ENCODE assay signal across 24 cellular contexts in the genomic region with DNA sequence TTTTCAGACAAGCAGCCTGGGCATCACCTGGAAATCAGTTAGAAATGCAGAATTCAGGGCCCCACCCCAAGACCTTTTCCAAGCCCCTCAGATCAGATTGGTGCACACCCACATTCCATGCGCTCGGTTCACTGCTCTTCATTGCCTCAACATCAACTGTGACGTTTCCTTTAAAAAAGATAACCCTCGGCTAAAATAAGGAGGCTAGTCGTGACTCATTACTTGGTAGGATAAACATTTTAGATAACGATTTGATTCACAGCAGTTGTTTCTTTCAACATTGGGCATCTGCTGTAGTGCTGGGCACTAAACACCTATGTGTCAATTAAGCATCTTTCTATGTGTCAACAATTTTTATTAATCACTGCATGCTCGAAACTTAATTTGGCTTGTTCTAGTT.
DNase-seq lines count a peak whose midpoint lies in the region; ATAC-seq, FAIRE-seq and TF ChIP-seq lines count a peak whose summit lies in the region.
"Had no signal": no experiment of that assay in that cellular context is flagged by ENCODE, and none has a peak within 500 bp of the region (broad histone marks: within the 10 kb centered on the region; RNA-seq: fewer than 3 reads in every experiment).

No MANE protein-coding gene starts in this region.

- no peak overlapping the region for H3K27ac ChIP-seq in endothelial cell of umbilical vein (ENCODE audit: insufficient read depth, low read depth, low read length)
- H3K27ac ChIP-seq: heart right ventricle, tibial artery had no signal

- H3K4me2 ChIP-seq in endothelial cell of umbilical vein (ENCODE audit: insufficient read depth, low read length), result no peak overlapping the region

- ATAC-seq in GM19463 (IDR thresholded peaks at IDR 0.05; ENCODE audit: unreplicated experiment), result no peak
- no peak for ATAC-seq in GM21717 (IDR thresholded peaks at IDR 0.05; ENCODE audit: unreplicated experiment)
- ATAC-seq: activated T-cell treated with anti-CD3 and anti-CD28 coated beads, Interleukin-2, amount 50 U/mL, for 72 hours; effector memory CD8-positive, alpha-beta T cell; heart right ventricle; Right ventricle myocardium inferior; stimulated activated memory B cell treated with anti-CD40 and anti-IgM and Interleukin-4, amounts not matched to agents 10 μg/mL and 1 μg/mL and 100 μg/mL, for 72 hours had no signal

- DNase-seq in ELF-1 (ENCODE audit: low read depth, low spot score), result peak; percentile 5
- DNase-seq in NCI-H226, result peak; percentile 86
- DNase-seq in endothelial cell of umbilical vein (ENCODE audit: low read depth, low spot score), result peak; percentile 20
- peak; percentile 7 for DNase-seq in left kidney (ENCODE audit: low read depth, low spot score)
- DNase-seq in 8988T, result no peak
- no peak for DNase-seq in activated CD8-positive, alpha-beta memory T cell treated with anti-CD3 and anti-CD28 coated beads, Interleukin-2, amount 50 U/mL, for 48 hours
- DNase-seq: activated CD8-positive, alpha-beta memory T cell treated with anti-CD3 and anti-CD28 coated beads for 24 hours; activated naive CD4-positive, alpha-beta T cell treated with anti-CD3 and anti-CD28 coated beads, Interleukin-2, amount 10 ng/mL, durations not matched to agents 7 days and 5 days; activated T-cell treated with anti-CD3 and anti-CD28 coated beads, Interleukin-2, amount 50 U/mL, for 72 hours; anterior cingulate cortex; CD4-positive, alpha-beta memory T cell; effector memory CD8-positive, alpha-beta T cell; heart right ventricle; immature natural killer cell; naive B cell; NCI-H1105 treated with DMSO at 0.1 percent for 48 hours; NCI-H524 treated with DMSO at 0.1 percent for 48 hours; tibial artery had no signal

- POLR2A ChIA-PET in endothelial cell of umbilical vein (lab: Charles Lee), result no interaction called here

- FAIRE-seq in endothelial cell of umbilical vein (lab: Jason Lieb, UNC), result peak; percentile 67

- H3K27me3 ChIP-seq in endothelial cell of umbilical vein (ENCODE audit: control insufficient read depth in 2 of 2, insufficient read depth in 2 of 2, low read length in 2 of 2), result no peaks in the 10 kb centered on the region
- H3K27me3 ChIP-seq: heart right ventricle, tibial artery had no signal

- no peak overlapping the region for H3K9ac ChIP-seq in endothelial cell of umbilical vein (replicated peaks; ENCODE audit: extremely low read depth, insufficient read depth, low read length)

- intact Hi-C loops in endothelial cell of umbilical vein (cut with micrococcal nuclease), result no loop called here

- dilution Hi-C loops in endothelial cell of umbilical vein (cut with MboI; ENCODE audit: extremely low pct_ligation_motif_present, low sequenced_read_pairs), result no loop called here

- no peak overlapping the region for H2AFZ ChIP-seq in endothelial cell of umbilical vein (ENCODE audit: low read depth, low read length)

- H3K36me3 ChIP-seq in endothelial cell of umbilical vein (ENCODE audit: control insufficient read depth in 2 of 2, extremely low read depth in 1 of 2, insufficient read depth in 2 of 2, low read length in 2 of 2), result no peaks in the 10 kb centered on the region
- H3K36me3 ChIP-seq: HAP-1 had no signal

- no peak for TF ChIP-seq CTCF in endothelial cell of umbilical vein (IDR thresholded peaks at IDR 0.05; ENCODE audit: extremely low read depth in 1 of 2, insufficient read depth in 1 of 2, low read depth in 1 of 2, low read length in 2 of 2)

- H3K4me3 ChIP-seq in endothelial cell of umbilical vein (replicated peaks in 1 of 3; ENCODE audit: insufficient read depth in 1 of 3, low read depth in 1 of 3, low read length in 3 of 3), result no peak overlapping the region
- H3K4me3 ChIP-seq: HAP-1, heart right ventricle, lung, tibial artery had no signal

- BruUV-seq in endothelial cell of umbilical vein (replicated peaks; lab: Mats Ljungman, UMichigan), result no TSS peak

- H3K79me2 ChIP-seq in endothelial cell of umbilical vein (ENCODE audit: control insufficient read depth, insufficient read depth, low read length), result no peaks in the 10 kb centered on the region

- no peaks in the 10 kb centered on the region for H4K20me1 ChIP-seq in endothelial cell of umbilical vein (replicated peaks; ENCODE audit: control insufficient read depth, extremely low read depth, insufficient read depth, low read length)

- CTCF ChIA-PET in endothelial cell of umbilical vein (lab: Charles Lee), result no interaction called here

- H3K4me1 ChIP-seq in endothelial cell of umbilical vein (ENCODE audit: control insufficient read depth, extremely low read depth, insufficient read depth, low read length), result no peaks in the 10 kb centered on the region
- H3K4me1 ChIP-seq: heart right ventricle, tibial artery had no signal

- no peaks in the 10 kb centered on the region for H3K9me1 ChIP-seq in endothelial cell of umbilical vein (replicated peaks; ENCODE audit: control insufficient read depth, extremely low read depth, insufficient read depth, low read length)

- H3K9me3 ChIP-seq in endothelial cell of umbilical vein (replicated peaks; ENCODE audit: control insufficient read depth, insufficient read depth, low read length), result no peaks in the 10 kb centered on the region
- H3K9me3 ChIP-seq: HAP-1, heart right ventricle, tibial artery had no signal

- TF ChIP-seq POLR2A in endothelial cell of umbilical vein (IDR thresholded peaks at IDR 0.05; ENCODE audit: low read depth, low read length), result no peak

TF ChIP-seq in endothelial cell of umbilical vein, 7 proteins besides CTCF, POLR2A, EP300 and RAD21:
- no peak for TF ChIP-seq MYC (IDR thresholded peaks at IDR 0.05; ENCODE audit: low read depth, low read length)
- TF ChIP-seq, protein P1, sequence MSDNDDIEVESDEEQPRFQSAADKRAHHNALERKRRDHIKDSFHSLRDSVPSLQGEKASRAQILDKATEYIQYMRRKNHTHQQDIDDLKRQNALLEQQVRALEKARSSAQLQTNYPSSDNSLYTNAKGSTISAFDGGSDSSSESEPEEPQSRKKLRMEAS (IDR thresholded peaks at IDR 0.05; ENCODE audit: insufficient read depth, insufficient read length), result no peak
- peak; percentile 46 for TF ChIP-seq GATA2 (IDR thresholded peaks at IDR 0.05; ENCODE audit: insufficient read depth, insufficient read length, low read depth, low read length)
- TF ChIP-seq FOS (IDR thresholded peaks at IDR 0.05; ENCODE audit: borderline replicate concordance, insufficient read depth, low read length), result peak; percentile 28
- no peak for TF ChIP-seq POLR2AphosphoS5 (IDR thresholded peaks at IDR 0.05; ENCODE audit: insufficient read depth, low read depth, low read length)
- no peak for TF ChIP-seq EZH2 (IDR thresholded peaks at IDR 0.05; ENCODE audit: borderline replicate concordance, low read depth, low read length, severe bottlenecking)
- TF ChIP-seq JUN (IDR thresholded peaks at IDR 0.05; ENCODE audit: borderline replicate concordance, insufficient read depth, insufficient read length, low read depth), result no peak

Comparison
In these comparisons a context has a peak if more than half of its experiments do, and no peak if none do; other contexts are left out.
1. DNase-seq: peak in ELF-1 (single experiment), NCI-H226 (single experiment), endothelial cell of umbilical vein (single experiment) and left kidney (single experiment); none in 8988T (single experiment) and activated CD8-positive, alpha-beta memory T cell treated with anti-CD3 and anti-CD28 coated beads, Interleukin-2, amount 50 U/mL, for 48 hours (single experiment).